In the genomic region with DNA sequence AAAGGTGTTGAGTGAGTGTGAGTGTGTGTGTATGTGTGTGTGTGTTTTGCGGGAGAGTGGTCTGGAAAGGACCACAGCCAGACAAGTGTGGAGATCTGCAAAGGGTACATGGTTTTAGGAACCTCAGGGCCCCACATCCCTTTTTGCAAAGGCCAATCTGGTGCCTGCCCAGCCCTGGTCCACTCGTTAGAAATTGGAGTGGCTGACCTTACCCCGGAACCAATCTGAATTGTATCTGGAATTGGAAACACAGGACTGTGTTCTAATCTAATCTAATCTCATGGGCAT, we compare ENCODE assay signal across 30 cellular contexts. TPM values are rescaled to one million over a fixed set of nuclear protein-coding genes. Genes with fewer than 3 reads are reported as not detected.
"Had no signal": no experiment of that assay in that cellular context is flagged by ENCODE, and none has a peak within 500 bp of the region (broad histone marks: within the 10 kb centered on the region; RNA-seq: fewer than 3 reads in every experiment).

No MANE protein-coding gene starts in this region.

- H3K4me3 ChIP-seq: ascending aorta, body of pancreas, MG63 had no signal

- ATAC-seq: activated naive CD4-positive, alpha-beta T cell treated with anti-CD3 and anti-CD28 coated beads, Interleukin-2, amount 50 U/mL, for 72 hours; activated naive CD8-positive, alpha-beta T cell treated with anti-CD3 and anti-CD28 coated beads, Interleukin-2, amount 50 U/mL, for 24 hours; activated T-cell treated with anti-CD3 and anti-CD28 coated beads, Interleukin-2, amount 50 U/mL, for 4 hours; body of pancreas; Panc1; T-cell had no signal

- H3K27me3 ChIP-seq: MG63 had no signal

- H3K27ac ChIP-seq: ascending aorta, body of pancreas had no signal

- H3K4me1 Mint-ChIP-seq: activated B cell treated with CpG ODN at 0.5 μM for 24 hours; activated CD4-positive, alpha-beta T cell treated with anti-CD3 and anti-CD28 coated beads, Interleukin-2, amount 10 ng/mL, durations not matched to agents 7 days and 5 days; activated naive CD8-positive, alpha-beta T cell treated with anti-CD3 and anti-CD28 coated beads, Interleukin-2, amount 50 U/mL, for 24 hours had no signal

- H3K27ac Mint-ChIP-seq: activated B cell treated with CpG ODN at 0.5 μM for 24 hours; activated CD4-positive, alpha-beta memory T cell treated with anti-CD3 and anti-CD28 coated beads for 36 hours; activated CD4-positive, alpha-beta T cell treated with anti-CD3 and anti-CD28 coated beads, Interleukin-2, amount 10 ng/mL, durations not matched to agents 7 days and 5 days; activated naive CD4-positive, alpha-beta T cell treated with anti-CD3 and anti-CD28 coated beads, Interleukin-2, amount 50 U/mL, for 72 hours; activated naive CD8-positive, alpha-beta T cell treated with anti-CD3 and anti-CD28 coated beads, Interleukin-2, amount 50 U/mL, for 24 hours; T-cell had no signal

- H3K36me3 ChIP-seq: ascending aorta, MG63 had no signal

- DNase-seq: activated B cell treated with CpG ODN at 0.5 μM for 24 hours; activated CD4-positive, alpha-beta memory T cell treated with anti-CD3 and anti-CD28 coated beads for 36 hours; activated CD4-positive, alpha-beta T cell treated with anti-CD3 and anti-CD28 coated beads for 1 hour; activated CD4-positive, alpha-beta T cell treated with anti-CD3 and anti-CD28 coated beads, Interleukin-2, amount 10 ng/mL, durations not matched to agents 7 days and 5 days; activated CD8-positive, alpha-beta memory T cell treated with anti-CD3 and anti-CD28 coated beads for 24 hours; activated effector memory CD4-positive, alpha-beta T cell treated with anti-CD3 and anti-CD28 coated beads, Interleukin-2, amount 50 U/mL, for 16 hours; activated naive CD4-positive, alpha-beta T cell treated with Interleukin-2 at 50 U/mL for 16 hours; activated naive CD8-positive, alpha-beta T cell treated with anti-CD3 and anti-CD28 coated beads, Interleukin-2, amount 50 U/mL, for 24 hours; activated T-cell treated with anti-CD3 and anti-CD28 coated beads, Interleukin-2, amount 50 U/mL, for 4 hours; amniotic stem cell; body of pancreas; MG63; MV-4-11; NCI-H1092 treated with DMSO at 0.1 percent for 48 hours; NCI-H1417 treated with DMSO at 0.1 percent for 48 hours; NCI-H1694; NCI-H2029; NCI-H2107; NCI-H2171 treated with DMSO at 0.1 percent for 48 hours; NCI-H510A treated with DMSO at 0.1 percent for 48 hours; NCI-H69; NK-92 treated with Interleukin-12 subunit alpha and Interleukin-12 subunit beta, amount 100 ng/mL, for 24 hours; OCI-M1; SIG-M5; T-cell; T-helper 2 cell; T1000 had no signal

- H3K9me3 ChIP-seq: ascending aorta, body of pancreas, MG63 had no signal

- H3K4me3 Mint-ChIP-seq: activated B cell treated with CpG ODN at 0.5 μM for 24 hours; activated CD4-positive, alpha-beta memory T cell treated with anti-CD3 and anti-CD28 coated beads for 36 hours; activated CD4-positive, alpha-beta T cell treated with anti-CD3 and anti-CD28 coated beads, Interleukin-2, amount 10 ng/mL, durations not matched to agents 7 days and 5 days; activated naive CD8-positive, alpha-beta T cell treated with anti-CD3 and anti-CD28 coated beads, Interleukin-2, amount 50 U/mL, for 24 hours; activated T-cell treated with anti-CD3 and anti-CD28 coated beads, Interleukin-2, amount 50 U/mL, for 4 hours; T-cell had no signal

- H3K36me3 Mint-ChIP-seq: activated CD4-positive, alpha-beta memory T cell treated with anti-CD3 and anti-CD28 coated beads for 36 hours; T-cell had no signal

- H3K9me3 Mint-ChIP-seq: activated B cell treated with CpG ODN at 0.5 μM for 24 hours; activated CD4-positive, alpha-beta memory T cell treated with anti-CD3 and anti-CD28 coated beads for 36 hours; activated CD4-positive, alpha-beta T cell treated with anti-CD3 and anti-CD28 coated beads, Interleukin-2, amount 10 ng/mL, durations not matched to agents 7 days and 5 days; activated naive CD4-positive, alpha-beta T cell treated with anti-CD3 and anti-CD28 coated beads, Interleukin-2, amount 50 U/mL, for 72 hours; activated naive CD8-positive, alpha-beta T cell treated with anti-CD3 and anti-CD28 coated beads, Interleukin-2, amount 50 U/mL, for 24 hours; activated T-cell treated with anti-CD3 and anti-CD28 coated beads, Interleukin-2, amount 50 U/mL, for 4 hours; T-cell had no signal

RNA-seq across cellular contexts. Expression of a gene that starts 11.3 kb away (rescaled TPM):
- total RNA-seq: activated B cell treated with CpG ODN at 0.5 μM for 24 hours; activated CD4-positive, alpha-beta memory T cell treated with anti-CD3 and anti-CD28 coated beads for 36 hours; activated CD4-positive, alpha-beta T cell treated with anti-CD3 and anti-CD28 coated beads, Interleukin-2, amount 10 ng/mL, durations not matched to agents 7 days and 5 days; activated naive CD4-positive, alpha-beta T cell treated with anti-CD3 and anti-CD28 coated beads, Interleukin-2, amount 50 U/mL, for 72 hours had no signal
